ENCODE assay signal across 11 cellular contexts in genomic region chr4:110163327-110164070, GRCh38. TPM values are rescaled to one million over a fixed set of nuclear protein-coding genes. Genes with fewer than 3 reads are reported as not detected.
DNase-seq lines count a peak whose midpoint lies in the region; ATAC-seq and TF ChIP-seq lines count a peak whose summit lies in the region.
"Had no signal": no experiment of that assay in that cellular context is flagged by ENCODE, and none has a peak within 500 bp of the region (broad histone marks: within the 10 kb centered on the region; RNA-seq: fewer than 3 reads in every experiment).

No MANE protein-coding gene starts in this region.

- H4K20me1 ChIP-seq in Karpas-422 (ENCODE audit: insufficient read depth, low read depth, low read length), result no peaks in the 10 kb centered on the region

- no peak for ATAC-seq in HG03378 (IDR thresholded peaks at IDR 0.05; ENCODE audit: unreplicated experiment)

- TF ChIP-seq CTCF in AG04450 (IDR thresholded peaks at IDR 0.05; ENCODE audit: low read depth, low read length), result peak; percentile 30
- peak; percentile 62 for TF ChIP-seq CTCF in HFFc6 (IDR thresholded peaks at IDR 0.05)

- H3K36me3 ChIP-seq in adipocyte (ENCODE audit: control insufficient read depth, insufficient read depth, low read length, severe bottlenecking) (peaks cover 26% of the 10 kb centered on the region), Karpas-422 (ENCODE audit: insufficient read depth, low read length) (peaks cover 66% of the 10 kb centered on the region)

- POLR2A ChIA-PET in AG04450 (lab: Yijun Ruan, JAX), result no interaction called here

- no peaks in the 10 kb centered on the region for H3K9me3 Mint-ChIP-seq in HFFc6
- H3K9me3 Mint-ChIP-seq: memory B cell had no signal

- peaks cover 75% of the 10 kb centered on the region for H3K4me1 Mint-ChIP-seq in HFFc6 (ENCODE audit: low read depth)

- H3K9me2 ChIP-seq in Karpas-422 (replicated peaks; ENCODE audit: insufficient read depth, low read length), result no peaks in the 10 kb centered on the region

- peak overlapping the region; percentile 67 for H3K4me3 Mint-ChIP-seq in HFFc6
- H3K4me3 Mint-ChIP-seq: memory B cell had no signal

- H3K36me3 Mint-ChIP-seq in HFFc6 (ENCODE audit: low read depth), result no peaks in the 10 kb centered on the region
- H3K36me3 Mint-ChIP-seq: memory B cell had no signal

- CTCF ChIA-PET in AG04450 (lab: Charles Lee), result interaction anchor here (0.6 kb wide), 1 partner anchor 20 kb away, joined by 3 read pairs; no protein-coding TSS in a partner anchor

- peak overlapping the region; percentile 96 for H3K27ac Mint-ChIP-seq in HFFc6
- H3K27ac Mint-ChIP-seq: memory B cell had no signal

- DNase-seq in AG04450 (ENCODE audit: low read depth, low spot score) (no peak), HFFc6 (peak; percentile 93), adipocyte (ENCODE audit: low read depth) (peak; percentile 58), kidney tubule cell (ENCODE audit: low spot score) (peak; percentile 90), Karpas-422 (no peak), NCI-H2081 (lab: John Stamatoyannopoulos, UW) (no peak)
- DNase-seq in activated CD4-positive, CD25-positive, alpha-beta regulatory T cell (lab: John Stamatoyannopoulos, UW), result no peak
- DNase-seq: DMS153, SJCRH30 had no signal

- H3K27ac ChIP-seq in AG04450 (ENCODE audit: low read depth, low read length) (no peak overlapping the region), Karpas-422 (ENCODE audit: low read length) (no peak overlapping the region)
- H3K27ac ChIP-seq: SJCRH30 had no signal

- H3K27me3 ChIP-seq in AG04450 (ENCODE audit: control insufficient read depth, insufficient read depth, low read length), result no peaks in the 10 kb centered on the region
- no peaks in the 10 kb centered on the region for H3K27me3 ChIP-seq in adipocyte (replicated peaks; ENCODE audit: control insufficient read depth, insufficient read depth, low read length)
- H3K27me3 ChIP-seq in Karpas-422 (ENCODE audit: low read length), result no peaks in the 10 kb centered on the region
- H3K27me3 ChIP-seq: SJCRH30 had no signal

- no peak overlapping the region for H2AFZ ChIP-seq in Karpas-422 (ENCODE audit: low read length)

- peaks cover 52% of the 10 kb centered on the region for H3K4me1 ChIP-seq in adipocyte (ENCODE audit: control insufficient read depth, insufficient read depth, low read length)
- peaks cover 12% of the 10 kb centered on the region for H3K4me1 ChIP-seq in Karpas-422 (ENCODE audit: low read length)

- H3K79me2 ChIP-seq in Karpas-422 (ENCODE audit: low read length), result peaks cover 91% of the 10 kb centered on the region

- no peak overlapping the region for H3K4me2 ChIP-seq in Karpas-422 (ENCODE audit: low read depth, low read length, poor library complexity, severe bottlenecking)

- H3K27me3 Mint-ChIP-seq in HFFc6 (ENCODE audit: insufficient read depth), result no peaks in the 10 kb centered on the region
- H3K27me3 Mint-ChIP-seq: memory B cell had no signal

- H3K4me3 ChIP-seq in AG04450 (ENCODE audit: low read depth, low read length) (no peak overlapping the region), adipocyte (ENCODE audit: low read length) (no peak overlapping the region), Karpas-422 (ENCODE audit: low read length) (no peak overlapping the region)
- H3K4me3 ChIP-seq: SJCRH30 had no signal

- peak overlapping the region; percentile 6 for H3K9ac ChIP-seq in adipocyte (ENCODE audit: low read length)
- no peak overlapping the region for H3K9ac ChIP-seq in Karpas-422 (ENCODE audit: low read length)

- H3K9me3 ChIP-seq in AG04450 (ENCODE audit: control insufficient read depth, insufficient read depth, low read length), result no peaks in the 10 kb centered on the region
- no peaks in the 10 kb centered on the region for H3K9me3 ChIP-seq in adipocyte (ENCODE audit: control insufficient read depth, low read length)
- no peaks in the 10 kb centered on the region for H3K9me3 ChIP-seq in Karpas-422 (ENCODE audit: low read length)
- H3K9me3 ChIP-seq: SJCRH30 had no signal

RNA-seq across cellular contexts. Expression of gene ELOVL6, which starts 34.9 kb away (rescaled TPM):
- polyA plus RNA-seq in AG04450 (2011; rRNA removed), result 21.4 and 30.7 TPM in 2 replicates
- 15.1 and 20.9 TPM in 2 replicates for polyA minus RNA-seq in AG04450 (2011; rRNA and poly(A)+ RNA removed)
- total RNA-seq in HFFc6 (2021; fragmentation: NEBNext Ultra II Directional; extraction: Animal tissue kit (Norgen Biotek cat#: 25700)), result 10 to 100 TPM; 21.0 to 26.2 (median 22.5) TPM
- total RNA-seq in Karpas-422 (2014; rRNA removed; shearing (Covaris generic); ENCODE audit: low replicate concordance), result 19.4 and 42.4 TPM in 2 replicates

Comparison
In these comparisons a context has a peak if more than half of its experiments do, and no peak if none do; other contexts are left out.
1. DNase-seq: peak in HFFc6 (single experiment), adipocyte (single experiment) and kidney tubule cell (single experiment); none in AG04450 (single experiment), Karpas-422 (single experiment), NCI-H2081 (0 of 2) and activated CD4-positive, CD25-positive, alpha-beta regulatory T cell (0 of 4).